ENCODE assay signal across 1 cellular context in the genomic region with DNA sequence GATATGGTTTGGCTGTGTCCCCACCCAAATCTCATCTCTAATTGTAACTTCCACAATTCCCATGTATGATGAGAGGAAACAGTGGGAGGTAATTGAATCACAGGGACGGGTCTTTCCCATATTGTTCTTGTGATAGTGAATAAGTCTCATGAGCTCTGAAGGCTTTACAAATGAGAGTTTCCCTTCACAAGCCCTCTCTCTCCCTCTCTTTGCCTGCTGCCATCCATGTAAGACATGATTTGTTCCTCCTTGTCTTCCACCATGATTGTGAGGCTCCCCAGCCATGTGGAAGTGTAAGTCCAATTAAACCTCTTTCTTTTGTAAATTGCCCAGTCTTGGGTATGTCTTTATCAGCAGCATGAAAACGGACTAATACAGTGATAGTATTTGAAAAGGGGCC.
DNase-seq lines count a peak whose midpoint lies in the region; ATAC-seq, FAIRE-seq and TF ChIP-seq lines count a peak whose summit lies in the region.
"Not testable (repeated sequence)": the region's sequence is repeated elsewhere in the genome, so short reads cannot be mapped to it uniquely, and the experiment has no call there.

No MANE protein-coding gene starts in this region.

- BruUV-seq in K562 (replicated peaks; lab: Mats Ljungman, UMichigan) = not testable (repeated sequence)

- not testable (repeated sequence) for ATAC-seq in K562

- not testable (repeated sequence) for H3K4me1 ChIP-seq in K562 (replicated peaks in 1 of 2; ENCODE audit: control insufficient read depth in 2 of 2, insufficient read depth in 2 of 2, low read length in 2 of 2)

- not testable (repeated sequence) for H3K27ac ChIP-seq in K562 (ENCODE audit: extremely low read depth, low read depth, low read length)

- not testable (repeated sequence) for H3K27me3 ChIP-seq in K562 (ENCODE audit: control insufficient read depth in 2 of 2, insufficient read depth in 2 of 2, low read length in 2 of 2)

- not testable (repeated sequence) for H3K9me3 ChIP-seq in K562 (replicated peaks; ENCODE audit: control insufficient read depth, insufficient read depth, low read depth, low read length)

- in situ Hi-C loops in K562 (cut with MboI) = not testable (repeated sequence)

- H3K9me1 ChIP-seq in K562 (ENCODE audit: control insufficient read depth, insufficient read depth, low read length) = not testable (repeated sequence)

- not testable (repeated sequence) for H3K36me3 ChIP-seq in K562 (ENCODE audit: control insufficient read depth, insufficient read depth, low read length)

- not testable (repeated sequence) for H3K4me2 ChIP-seq in K562 (ENCODE audit: insufficient read depth, low read length)

- not testable (repeated sequence) for H4K20me1 ChIP-seq in K562 (replicated peaks; ENCODE audit: control insufficient read depth, insufficient read depth, low read length)

- not testable (repeated sequence) for H3K79me2 ChIP-seq in K562 (ENCODE audit: control insufficient read depth, insufficient read depth, low read length)

- not testable (repeated sequence) for TF ChIP-seq CTCF in K562 (IDR thresholded peaks at IDR 0.05 in 2 of 3, conservative IDR thresholded peaks at IDR 0.05 in 1 of 3; ENCODE audit: insufficient read depth in 2 of 3, low read depth in 1 of 3, low read length in 3 of 3)

- WGBS in K562 (ENCODE audit: insufficient coverage, low coverage, missing lambda C conversion rate) = 29% methylated on average over 2 of the region's 2 CpGs

- not testable (repeated sequence) for H3K9ac ChIP-seq in K562 (ENCODE audit: insufficient read depth in 1 of 2, low read depth in 2 of 2, low read length in 2 of 2)

- CTCF ChIA-PET in K562 (lab: Yijun Ruan, JAX; ENCODE audit: low intra/inter-chr PET ratio) = not testable (repeated sequence)

- not testable (repeated sequence) for DNase-seq in K562 (ENCODE audit: extremely low read depth in 1 of 4, low spot score in 3 of 4)

- not testable (repeated sequence) for TF ChIP-seq RAD21 in K562 (CRISPR knock-in tag; conservative IDR thresholded peaks at IDR 0.05 in 1 of 2, IDR thresholded peaks at IDR 0.05 in 1 of 2)

- intact Hi-C loops in K562 (cut with micrococcal nuclease) = not testable (repeated sequence)

- not testable (repeated sequence) for H2AFZ ChIP-seq in K562 (ENCODE audit: low read depth, low read length)

- POLR2A ChIA-PET in K562 (lab: Yijun Ruan, JAX) = interaction anchor here (0.6 kb wide), 1 partner anchor 1526 kb away, joined by 3 read pairs; no protein-coding TSS in a partner anchor

- H3K4me3 ChIP-seq in K562 = not testable (repeated sequence)

- not testable (repeated sequence) for TF ChIP-seq EP300 in K562 (IDR thresholded peaks at IDR 0.05; ENCODE audit: low read length)

- TF ChIP-seq POLR2A in K562 (conservative IDR thresholded peaks at IDR 0.05) = not testable (repeated sequence)

- FAIRE-seq in K562 (lab: Jason Lieb, UNC) = not testable (repeated sequence)

TF ChIP-seq in K562, 482 proteins besides CTCF, POLR2A, EP300 and RAD21:
- peak; percentile 91 for TF ChIP-seq ZNF431 (CRISPR knock-in tag; IDR thresholded peaks at IDR 0.05)
